Comparison of ENCODE assay signal across 26 cellular contexts in genomic region chr1:15053091-15053657, GRCh38.
A peak's percentile ranks its signal among the peaks of the same experiment; 100 is the strongest.
DNase-seq lines count a peak whose midpoint lies in the region; ATAC-seq, FAIRE-seq and TF ChIP-seq lines count a peak whose summit lies in the region.
"Had no signal": no experiment of that assay in that cellular context is flagged by ENCODE, and none has a peak within 500 bp of the region (broad histone marks: within the 10 kb centered on the region; RNA-seq: fewer than 3 reads in every experiment).

No MANE protein-coding gene starts in this region.

- H3K18ac ChIP-seq in H9 (ENCODE audit: insufficient read length, low read depth, low read length) = no peak overlapping the region

- H3K23me2 ChIP-seq in H9 (ENCODE audit: insufficient read length, low read depth, low read length, poor library complexity, severe bottlenecking) = no peaks in the 10 kb centered on the region

- no peak overlapping the region for H3K4me3 ChIP-seq in K562
- H3K4me3 ChIP-seq: A549; BLaER1 treated with 17β-estradiol and CSF1 and Interleukin-3, amounts not matched to agents 10 nM and 100 nM had no signal

- ATAC-seq in K562 (no peak), HG03135 (IDR thresholded peaks at IDR 0.05; ENCODE audit: unreplicated experiment) (no peak)
- ATAC-seq: A549, HepG2, T-cell had no signal

- H2BK120ac ChIP-seq in H9 (ENCODE audit: low read depth, low read length, poor library complexity, severe bottlenecking) = no peak overlapping the region

- H2BK12ac ChIP-seq in H9 (ENCODE audit: insufficient read length, low read depth, low read length) = no peak overlapping the region

- TF ChIP-seq POLR2A in K562 (conservative IDR thresholded peaks at IDR 0.05) = no peak

- H4K20me1 ChIP-seq in H9 (ENCODE audit: control insufficient read depth, insufficient read depth, insufficient read length) = no peaks in the 10 kb centered on the region
- no peaks in the 10 kb centered on the region for H4K20me1 ChIP-seq in K562 (replicated peaks; ENCODE audit: control insufficient read depth, insufficient read depth, low read length)

- H3K27me3 ChIP-seq in H9 (ENCODE audit: insufficient read depth, low read length) = no peaks in the 10 kb centered on the region
- H3K27me3 ChIP-seq in K562 (ENCODE audit: control insufficient read depth in 2 of 2, insufficient read depth in 2 of 2, low read length in 2 of 2) = no peaks in the 10 kb centered on the region
- H3K27me3 ChIP-seq: BLaER1 treated with 17β-estradiol and CSF1 and Interleukin-3, amounts not matched to agents 10 nM and 100 nM had no signal

- H3K79me2 ChIP-seq in H9 (ENCODE audit: insufficient read depth, low read length) (no peaks in the 10 kb centered on the region), K562 (ENCODE audit: control insufficient read depth, insufficient read depth, low read length) (no peaks in the 10 kb centered on the region)

- no CpG with 5 or more reads among the region's 12 CpGs for WGBS in H9 (ENCODE audit: extremely low coverage, insufficient read length, low lambda C conversion rate)
- WGBS in K562 (ENCODE audit: insufficient coverage, low coverage, missing lambda C conversion rate) = 76% methylated on average over 12 of the region's 12 CpGs

- no peak overlapping the region for H3K14ac ChIP-seq in H9 (ENCODE audit: insufficient read depth, low read length)

- POLR2A ChIA-PET in K562 (lab: Yijun Ruan, JAX) = no interaction called here

- H3K4me1 Mint-ChIP-seq in H9 = peaks cover 22 to 27% of the 10 kb centered on the region in 2 experiments
- H3K4me1 Mint-ChIP-seq: T-cell had no signal

- H2AFZ ChIP-seq in H9 (ENCODE audit: low read length) (no peak overlapping the region), K562 (ENCODE audit: low read depth, low read length) (no peak overlapping the region)

- H4K8ac ChIP-seq in H9 (replicated peaks; ENCODE audit: insufficient read length, low read depth, low read length) = no peak overlapping the region

- H3K23ac ChIP-seq in H9 (ENCODE audit: insufficient read length, low read depth, low read length) = no peak overlapping the region

- TF ChIP-seq CTCF in H9 (conservative IDR thresholded peaks at IDR 0.05) (no peak), K562 (IDR thresholded peaks at IDR 0.05 in 2 of 3, conservative IDR thresholded peaks at IDR 0.05 in 1 of 3; ENCODE audit: insufficient read depth in 2 of 3, low read depth in 1 of 3, low read length in 3 of 3) (no peak)

- H3K36me3 Mint-ChIP-seq in H9 (ENCODE audit: insufficient read depth in 1 of 3, low read depth in 3 of 3) = peaks cover 0 to 1% (median 0%) of the 10 kb centered on the region in 3 experiments; a peak in 3 of 7 replicates
- H3K36me3 Mint-ChIP-seq: T-cell had no signal

- H2AK5ac ChIP-seq in H9 (ENCODE audit: insufficient read length, low read length) = no peak overlapping the region

- TF ChIP-seq EP300 in K562 (IDR thresholded peaks at IDR 0.05; ENCODE audit: low read length) = no peak

- no peak overlapping the region for H4K5ac ChIP-seq in H9 (ENCODE audit: insufficient read length, low read depth, low read length)

- no peak overlapping the region for H3K4ac ChIP-seq in H9 (ENCODE audit: low read depth, low read length)

- no peak overlapping the region for H3T11ph ChIP-seq in H9 (ENCODE audit: low read length)

- H3K9ac ChIP-seq in H9 (ENCODE audit: extremely low read depth, insufficient read length, low read length) (no peak overlapping the region), K562 (ENCODE audit: insufficient read depth in 1 of 2, low read depth in 2 of 2, low read length in 2 of 2) (0 out of 4 replicates have a peak overlapping the region, but pooled peaks of 1 of the 2 experiments have one; percentile 53)
- H3K9ac ChIP-seq: BLaER1 treated with 17β-estradiol and CSF1 and Interleukin-3, amounts not matched to agents 10 nM and 100 nM had no signal

- CTCF ChIA-PET in K562 (lab: Yijun Ruan, JAX; ENCODE audit: low intra/inter-chr PET ratio) = interaction anchor here (0.6 kb wide), 1 partner anchor 21 kb away, joined by 5 read pairs; no protein-coding TSS in a partner anchor

- H3K4me1 ChIP-seq in H9 (ENCODE audit: insufficient read depth, low read length) (no peaks in the 10 kb centered on the region; the same call in 1 of the 2 replicates), K562 (replicated peaks in 1 of 2; ENCODE audit: control insufficient read depth in 2 of 2, insufficient read depth in 2 of 2, low read length in 2 of 2) (no peaks in the 10 kb centered on the region; a peak in 1 of 5 replicates)
- H3K4me1 ChIP-seq: A549 had no signal

- H3K79me1 ChIP-seq in H9 (ENCODE audit: insufficient read depth, low read depth, low read length, poor library complexity, severe bottlenecking) = no peaks in the 10 kb centered on the region

- no peaks in the 10 kb centered on the region for H3K9me1 ChIP-seq in K562 (ENCODE audit: control insufficient read depth, insufficient read depth, low read length)

- no peak overlapping the region for H2BK20ac ChIP-seq in H9 (ENCODE audit: low read depth, low read length, poor library complexity, severe bottlenecking)

- H4K91ac ChIP-seq in H9 (ENCODE audit: insufficient read length, low read depth, low read length) = no peak overlapping the region

- H3K36me3 ChIP-seq in K562 (ENCODE audit: control insufficient read depth, insufficient read depth, low read length) = peaks cover 19% of the 10 kb centered on the region

- H2BK15ac ChIP-seq in H9 (ENCODE audit: low read depth, low read length) = no peak overlapping the region

- peak; percentile 63 for DNase-seq in H9
- DNase-seq in K562 (ENCODE audit: extremely low read depth in 1 of 4, low spot score in 3 of 4) = no peak
- DNase-seq in iPS-NIHi11 (ENCODE audit: low spot score) = peak; percentile 60
- no peak for DNase-seq in HuH-7.5 (ENCODE audit: low spot score)
- DNase-seq in NCI-H345 treated with DMSO at 0.1 percent for 48 hours (lab: John Stamatoyannopoulos, UW; ENCODE audit: unreplicated experiment) = no peak
- DNase-seq in HTR-8/SVneo (ENCODE audit: insufficient read length, low spot score) = no peak
- DNase-seq: AML-193; CD4-positive, alpha-beta T cell; HCEC 1CT; KBM-7; NCI-H1105 treated with DMSO at 0.1 percent for 48 hours; NCI-H146; NCI-H2029 treated with DMSO at 0.1 percent for 48 hours; NCI-H2171 treated with DMSO at 0.1 percent for 48 hours; NCI-H345; NCI-H524; NCI-H82; RPMI8226; SHP77; T-cell had no signal

- no peaks in the 10 kb centered on the region for H3K9me3 Mint-ChIP-seq in H9
- H3K9me3 Mint-ChIP-seq: CD4-positive, alpha-beta T cell; T-cell had no signal

- no TSS peak for BruUV-seq in K562 (replicated peaks; lab: Mats Ljungman, UMichigan)

- no peak overlapping the region for H3K27ac ChIP-seq in H9 (ENCODE audit: insufficient read length, low read depth, low read length)
- H3K27ac ChIP-seq in K562 (ENCODE audit: extremely low read depth, low read depth, low read length) = no peak overlapping the region
- H3K27ac ChIP-seq: A549; BLaER1 treated with 17β-estradiol and CSF1 and Interleukin-3, amounts not matched to agents 10 nM and 100 nM had no signal

- in situ Hi-C loops in K562 (cut with MboI) = no loop called here

- intact Hi-C loops in K562 (cut with micrococcal nuclease) = no loop called here

- H2BK5ac ChIP-seq in H9 (ENCODE audit: insufficient read length, low read length) = no peak overlapping the region

- H3K9me3 ChIP-seq in H9 (ENCODE audit: control insufficient read depth, low read depth, low read length) (no peaks in the 10 kb centered on the region), K562 (replicated peaks; ENCODE audit: control insufficient read depth, insufficient read depth, low read depth, low read length) (no peaks in the 10 kb centered on the region)
- H3K9me3 ChIP-seq: A549 had no signal

- peak overlapping the region in 1 of 3 experiments; percentile 74; a peak in 2 of 7 replicates for H3K27ac Mint-ChIP-seq in H9
- H3K27ac Mint-ChIP-seq: CD4-positive, alpha-beta T cell; T-cell had no signal

- H3K27me3 Mint-ChIP-seq in H9 (ENCODE audit: low read depth) = peaks cover 9% of the 10 kb centered on the region
- H3K27me3 Mint-ChIP-seq: CD4-positive, alpha-beta T cell had no signal

- H3K4me2 ChIP-seq in H9 (ENCODE audit: insufficient read depth, insufficient read length, low read length) = no peak overlapping the region
- H3K4me2 ChIP-seq in K562 (ENCODE audit: insufficient read depth, low read length) = no peak overlapping the region
- H3K4me2 ChIP-seq: A549; BLaER1 treated with 17β-estradiol and CSF1 and Interleukin-3, amounts not matched to agents 10 nM and 100 nM had no signal

- no peak overlapping the region for H3K56ac ChIP-seq in H9 (ENCODE audit: insufficient read length, low read depth, low read length)

- no peak for FAIRE-seq in K562 (lab: Jason Lieb, UNC)
- FAIRE-seq in HTR-8/SVneo (lab: Jason Lieb, UNC) = no peak
- FAIRE-seq: A549, D721Med, GM18507, HepG2 had no signal

- no peak overlapping the region for H3K4me3 Mint-ChIP-seq in H9
- H3K4me3 Mint-ChIP-seq: CD4-positive, alpha-beta T cell; T-cell had no signal

- no peak for TF ChIP-seq RAD21 in K562 (CRISPR knock-in tag; conservative IDR thresholded peaks at IDR 0.05 in 1 of 2, IDR thresholded peaks at IDR 0.05 in 1 of 2)

TF ChIP-seq in K562, 482 proteins besides CTCF, POLR2A, EP300 and RAD21:
- TF ChIP-seq, protein P1, sequence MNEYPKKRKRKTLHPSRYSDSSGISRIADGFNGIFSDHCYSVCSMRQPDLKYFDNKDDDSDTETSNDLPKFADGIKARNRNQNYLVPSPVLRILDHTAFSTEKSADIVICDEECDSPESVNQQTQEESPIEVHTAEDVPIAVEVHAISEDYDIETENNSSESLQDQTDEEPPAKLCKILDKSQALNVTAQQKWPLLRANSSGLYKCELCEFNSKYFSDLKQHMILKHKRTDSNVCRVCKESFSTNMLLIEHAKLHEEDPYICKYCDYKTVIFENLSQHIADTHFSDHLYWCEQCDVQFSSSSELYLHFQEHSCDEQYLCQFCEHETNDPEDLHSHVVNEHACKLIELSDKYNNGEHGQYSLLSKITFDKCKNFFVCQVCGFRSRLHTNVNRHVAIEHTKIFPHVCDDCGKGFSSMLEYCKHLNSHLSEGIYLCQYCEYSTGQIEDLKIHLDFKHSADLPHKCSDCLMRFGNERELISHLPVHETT (CRISPR knock-in tag; conservative IDR thresholded peaks at IDR 0.05 in 1 of 2, IDR thresholded peaks at IDR 0.05 in 1 of 2) = no peak
- TF ChIP-seq ZKSCAN1 (IDR thresholded peaks at IDR 0.05; ENCODE audit: low read depth, low read length) (no peak), HIVEP1 (CRISPR knock-in tag; IDR thresholded peaks at IDR 0.05) (no peak), TEAD4 (IDR thresholded peaks at IDR 0.05; ENCODE audit: low read length) (no peak), TEAD4 (CRISPR knock-in tag; IDR thresholded peaks at IDR 0.05; ENCODE audit: borderline replicate concordance) (no peak), FOXJ2 (tag; IDR thresholded peaks at IDR 0.05) (no peak), KDM1A (IDR thresholded peaks at IDR 0.05) (no peak), STAG1 (CRISPR knock-in tag; IDR thresholded peaks at IDR 0.05; ENCODE audit: borderline replicate concordance) (0 out of 2 replicates have a peak, but pooled peaks have one; percentile 14)

Comparison
In these comparisons a context has a peak if more than half of its experiments do, and no peak if none do; other contexts are left out.
1. DNase-seq: peak in H9 (single experiment) and iPS-NIHi11 (single experiment); none in K562 (0 of 4), HuH-7.5 (single experiment), NCI-H345 treated with DMSO at 0.1 percent for 48 hours (single experiment) and HTR-8/SVneo (single experiment).